In the genomic region with DNA sequence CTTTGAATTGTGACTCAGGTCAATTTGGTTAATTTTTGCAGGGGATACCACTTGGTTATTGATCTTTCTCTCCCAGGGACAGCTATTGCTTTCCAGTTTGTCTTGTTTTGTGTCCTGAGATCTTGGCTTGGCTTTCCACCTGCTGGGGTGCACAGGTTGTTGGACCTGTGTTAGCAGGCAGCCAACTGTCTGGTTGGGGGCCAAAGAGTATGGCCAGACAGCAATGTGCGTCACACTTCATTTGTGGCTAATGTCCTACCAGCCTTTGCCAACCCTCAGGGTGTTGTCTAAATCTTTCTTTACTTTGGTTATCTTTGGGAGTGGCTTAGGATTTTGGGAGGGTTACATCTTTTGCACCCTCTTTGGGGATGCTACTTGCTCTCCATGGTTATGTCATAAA, we compare ENCODE assay signal across 21 cellular contexts.
DNase-seq lines count a peak whose midpoint lies in the region; ATAC-seq and TF ChIP-seq lines count a peak whose summit lies in the region.
"Had no signal": no experiment of that assay in that cellular context is flagged by ENCODE, and none has a peak within 500 bp of the region (broad histone marks: within the 10 kb centered on the region; RNA-seq: fewer than 3 reads in every experiment).

No MANE protein-coding gene starts in this region.

- in situ Hi-C loops in G401 (cut with HindIII; ENCODE audit: low sequenced_read_pairs): no loop called here

- no peak for TF ChIP-seq CTCF in mesothelial cell of epicardium (IDR thresholded peaks at IDR 0.05; ENCODE audit: unreplicated experiment)

- no peaks in the 10 kb centered on the region for H3K27me3 Mint-ChIP-seq in mesothelial cell of epicardium (ENCODE audit: low read depth)
- no peaks in the 10 kb centered on the region for H3K27me3 Mint-ChIP-seq in activated T-cell treated with anti-CD3 and anti-CD28 coated beads, Interleukin-2, amount 50 U/mL, for 24 hours
- H3K27me3 Mint-ChIP-seq: CD4-positive, alpha-beta T cell had no signal

- H3K4me3 Mint-ChIP-seq in mesothelial cell of epicardium: no peak overlapping the region
- H3K4me3 Mint-ChIP-seq in activated T-cell treated with anti-CD3 and anti-CD28 coated beads, Interleukin-2, amount 50 U/mL, for 24 hours: no peak overlapping the region
- H3K4me3 Mint-ChIP-seq: CD14-positive monocyte; CD4-positive, alpha-beta T cell; CD8-positive, alpha-beta memory T cell had no signal

- H3K4me1 Mint-ChIP-seq in mesothelial cell of epicardium: peaks cover 23% of the 10 kb centered on the region
- H3K4me1 Mint-ChIP-seq in activated T-cell treated with anti-CD3 and anti-CD28 coated beads, Interleukin-2, amount 50 U/mL, for 24 hours (ENCODE audit: low read depth): peaks cover 11% of the 10 kb centered on the region

- DNase-seq in G401 (ENCODE audit: low spot score) (peak; percentile 94), cerebellar nuclear complex (lab: John Stamatoyannopoulos, UW) (peak; percentile 17 to 80), mesothelial cell of epicardium (ENCODE audit: low spot score in 2 of 2, unreplicated experiment in 2 of 2) (no peak), SK-N-DZ (ENCODE audit: low spot score) (no peak)
- DNase-seq in activated T-cell treated with anti-CD3 and anti-CD28 coated beads, Interleukin-2, amount 50 U/mL, for 24 hours: no peak
- DNase-seq: 8988T; ACHN; AML-193; BE2C; CD4-positive, alpha-beta T cell; CD8-positive, alpha-beta memory T cell; DMS 273 treated with DMSO at 0.1 percent for 48 hours; DMS79; EL; GF-D8; GOT3; H7; HCEC 1CT had no signal

- H3K36me3 Mint-ChIP-seq in mesothelial cell of epicardium: peaks cover 10% of the 10 kb centered on the region
- H3K36me3 Mint-ChIP-seq in activated T-cell treated with anti-CD3 and anti-CD28 coated beads, Interleukin-2, amount 50 U/mL, for 24 hours (ENCODE audit: low read depth): peaks cover 2% of the 10 kb centered on the region
- H3K36me3 Mint-ChIP-seq: CD14-positive monocyte had no signal

- ATAC-seq in HG02852 (IDR thresholded peaks at IDR 0.05; ENCODE audit: unreplicated experiment): no peak
- ATAC-seq: A549 had no signal

- peaks cover 21% of the 10 kb centered on the region for H3K9me3 Mint-ChIP-seq in mesothelial cell of epicardium
- H3K9me3 Mint-ChIP-seq in activated T-cell treated with anti-CD3 and anti-CD28 coated beads, Interleukin-2, amount 50 U/mL, for 24 hours: peaks cover 5% of the 10 kb centered on the region

- H3K27ac Mint-ChIP-seq in mesothelial cell of epicardium: peak overlapping the region; percentile 57
- H3K27ac Mint-ChIP-seq in activated T-cell treated with anti-CD3 and anti-CD28 coated beads, Interleukin-2, amount 50 U/mL, for 24 hours: no peak overlapping the region
- H3K27ac Mint-ChIP-seq: CD14-positive monocyte; CD4-positive, alpha-beta T cell; CD8-positive, alpha-beta memory T cell had no signal

Comparison
In these comparisons a context has a peak if more than half of its experiments do, and no peak if none do; other contexts are left out.
1. DNase-seq: peak in G401 (single experiment) and cerebellar nuclear complex (2 of 2); none in mesothelial cell of epicardium (0 of 2), SK-N-DZ (single experiment) and activated T-cell treated with anti-CD3 and anti-CD28 coated beads, Interleukin-2, amount 50 U/mL, for 24 hours (single experiment).